In the genomic region with DNA sequence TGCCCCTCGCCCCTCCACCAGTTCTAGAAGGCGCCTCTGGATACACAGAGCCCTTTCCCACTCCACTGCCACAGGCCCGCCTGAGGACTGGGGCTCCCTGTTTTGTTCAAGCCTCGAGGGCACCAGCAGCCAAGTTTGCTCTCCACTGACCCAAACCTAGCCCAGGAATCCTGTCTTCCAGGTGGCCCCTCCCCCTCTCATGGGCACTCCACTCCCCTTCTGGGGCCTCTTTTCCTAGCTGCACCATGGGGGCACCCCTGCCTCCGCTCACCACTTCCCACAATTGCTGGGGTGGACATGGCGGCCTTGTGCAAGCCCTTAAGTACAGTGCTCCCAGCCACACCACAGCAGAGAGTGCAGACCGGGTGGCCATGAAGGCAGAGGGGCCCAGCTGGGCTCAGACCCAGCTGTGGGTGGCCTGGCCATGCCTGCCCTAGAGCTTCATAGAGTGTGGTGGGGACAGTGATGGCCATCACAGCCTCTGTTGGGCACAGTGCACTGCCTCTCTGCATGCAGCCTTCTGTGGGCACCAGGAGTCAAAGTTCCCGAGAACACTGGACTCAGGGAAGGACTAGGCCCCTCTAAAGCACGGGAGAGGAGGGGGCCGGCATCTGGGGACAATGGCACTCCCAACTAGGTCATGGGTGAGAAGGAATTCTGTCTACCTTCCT, we compare ENCODE assay signal across 2 cellular contexts.
TF ChIP-seq lines count a peak whose summit lies in the region.

No MANE protein-coding gene starts in this region.

TF ChIP-seq in K562, 482 proteins besides CTCF, POLR2A, EP300 and RAD21:
- TF ChIP-seq ETV1 (tag; conservative IDR thresholded peaks at IDR 0.05; ENCODE audit: low read depth) (no peak), ZNF384 (IDR thresholded peaks at IDR 0.05; ENCODE audit: low read depth, low read length) (no peak), ZFX (CRISPR knock-in tag; IDR thresholded peaks at IDR 0.05) (0 out of 2 replicates have a peak, but pooled peaks have one; percentile 11)
- TF ChIP-seq, protein P1, sequence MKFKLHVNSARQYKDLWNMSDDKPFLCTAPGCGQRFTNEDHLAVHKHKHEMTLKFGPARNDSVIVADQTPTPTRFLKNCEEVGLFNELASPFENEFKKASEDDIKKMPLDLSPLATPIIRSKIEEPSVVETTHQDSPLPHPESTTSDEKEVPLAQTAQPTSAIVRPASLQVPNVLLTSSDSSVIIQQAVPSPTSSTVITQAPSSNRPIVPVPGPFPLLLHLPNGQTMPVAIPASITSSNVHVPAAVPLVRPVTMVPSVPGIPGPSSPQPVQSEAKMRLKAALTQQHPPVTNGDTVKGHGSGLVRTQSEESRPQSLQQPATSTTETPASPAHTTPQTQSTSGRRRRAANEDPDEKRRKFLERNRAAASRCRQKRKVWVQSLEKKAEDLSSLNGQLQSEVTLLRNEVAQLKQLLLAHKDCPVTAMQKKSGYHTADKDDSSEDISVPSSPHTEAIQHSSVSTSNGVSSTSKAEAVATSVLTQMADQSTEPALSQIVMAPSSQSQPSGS (CRISPR knock-in tag; IDR thresholded peaks at IDR 0.05) = no peak
TF ChIP-seq in K562: peak in this region for 1.

TF ChIP-seq in liver, 16 proteins besides CTCF, POLR2A, EP300 and RAD21:
- TF ChIP-seq TAF1 (conservative IDR thresholded peaks at IDR 0.05) (no peak), FOXA1 (IDR thresholded peaks at IDR 0.05) (no peak), ATF3 (IDR thresholded peaks at IDR 0.05) (no peak), YY1 (IDR thresholded peaks at IDR 0.05) (no peak), NR2F2 (IDR thresholded peaks at IDR 0.05) (no peak), HNF4G (IDR thresholded peaks at IDR 0.05) (no peak), RXRA (IDR thresholded peaks at IDR 0.05) (no peak), EGR1 (IDR thresholded peaks at IDR 0.05; ENCODE audit: low read depth in 2 of 2) (no peak), GABPA (IDR thresholded peaks at IDR 0.05 in 1 of 2, conservative IDR thresholded peaks at IDR 0.05 in 1 of 2) (no peak), HNF4A (conservative IDR thresholded peaks at IDR 0.05) (no peak), SP1 (IDR thresholded peaks at IDR 0.05) (no peak), FOXA2 (IDR thresholded peaks at IDR 0.05) (no peak), JUND (IDR thresholded peaks at IDR 0.05) (no peak)
- TF ChIP-seq, protein P2, sequence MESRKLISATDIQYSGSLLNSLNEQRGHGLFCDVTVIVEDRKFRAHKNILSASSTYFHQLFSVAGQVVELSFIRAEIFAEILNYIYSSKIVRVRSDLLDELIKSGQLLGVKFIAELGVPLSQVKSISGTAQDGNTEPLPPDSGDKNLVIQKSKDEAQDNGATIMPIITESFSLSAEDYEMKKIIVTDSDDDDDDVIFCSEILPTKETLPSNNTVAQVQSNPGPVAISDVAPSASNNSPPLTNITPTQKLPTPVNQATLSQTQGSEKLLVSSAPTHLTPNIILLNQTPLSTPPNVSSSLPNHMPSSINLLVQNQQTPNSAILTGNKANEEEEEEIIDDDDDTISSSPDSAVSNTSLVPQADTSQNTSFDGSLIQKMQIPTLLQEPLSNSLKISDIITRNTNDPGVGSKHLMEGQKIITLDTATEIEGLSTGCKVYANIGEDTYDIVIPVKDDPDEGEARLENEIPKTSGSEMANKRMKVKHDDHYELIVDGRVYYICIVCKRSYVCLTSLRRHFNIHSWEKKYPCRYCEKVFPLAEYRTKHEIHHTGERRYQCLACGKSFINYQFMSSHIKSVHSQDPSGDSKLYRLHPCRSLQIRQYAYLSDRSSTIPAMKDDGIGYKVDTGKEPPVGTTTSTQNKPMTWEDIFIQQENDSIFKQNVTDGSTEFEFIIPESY (IDR thresholded peaks at IDR 0.05) = no peak
- TF ChIP-seq, protein P3, sequence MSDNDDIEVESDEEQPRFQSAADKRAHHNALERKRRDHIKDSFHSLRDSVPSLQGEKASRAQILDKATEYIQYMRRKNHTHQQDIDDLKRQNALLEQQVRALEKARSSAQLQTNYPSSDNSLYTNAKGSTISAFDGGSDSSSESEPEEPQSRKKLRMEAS (IDR thresholded peaks at IDR 0.05) = no peak
- TF ChIP-seq, protein P4, sequence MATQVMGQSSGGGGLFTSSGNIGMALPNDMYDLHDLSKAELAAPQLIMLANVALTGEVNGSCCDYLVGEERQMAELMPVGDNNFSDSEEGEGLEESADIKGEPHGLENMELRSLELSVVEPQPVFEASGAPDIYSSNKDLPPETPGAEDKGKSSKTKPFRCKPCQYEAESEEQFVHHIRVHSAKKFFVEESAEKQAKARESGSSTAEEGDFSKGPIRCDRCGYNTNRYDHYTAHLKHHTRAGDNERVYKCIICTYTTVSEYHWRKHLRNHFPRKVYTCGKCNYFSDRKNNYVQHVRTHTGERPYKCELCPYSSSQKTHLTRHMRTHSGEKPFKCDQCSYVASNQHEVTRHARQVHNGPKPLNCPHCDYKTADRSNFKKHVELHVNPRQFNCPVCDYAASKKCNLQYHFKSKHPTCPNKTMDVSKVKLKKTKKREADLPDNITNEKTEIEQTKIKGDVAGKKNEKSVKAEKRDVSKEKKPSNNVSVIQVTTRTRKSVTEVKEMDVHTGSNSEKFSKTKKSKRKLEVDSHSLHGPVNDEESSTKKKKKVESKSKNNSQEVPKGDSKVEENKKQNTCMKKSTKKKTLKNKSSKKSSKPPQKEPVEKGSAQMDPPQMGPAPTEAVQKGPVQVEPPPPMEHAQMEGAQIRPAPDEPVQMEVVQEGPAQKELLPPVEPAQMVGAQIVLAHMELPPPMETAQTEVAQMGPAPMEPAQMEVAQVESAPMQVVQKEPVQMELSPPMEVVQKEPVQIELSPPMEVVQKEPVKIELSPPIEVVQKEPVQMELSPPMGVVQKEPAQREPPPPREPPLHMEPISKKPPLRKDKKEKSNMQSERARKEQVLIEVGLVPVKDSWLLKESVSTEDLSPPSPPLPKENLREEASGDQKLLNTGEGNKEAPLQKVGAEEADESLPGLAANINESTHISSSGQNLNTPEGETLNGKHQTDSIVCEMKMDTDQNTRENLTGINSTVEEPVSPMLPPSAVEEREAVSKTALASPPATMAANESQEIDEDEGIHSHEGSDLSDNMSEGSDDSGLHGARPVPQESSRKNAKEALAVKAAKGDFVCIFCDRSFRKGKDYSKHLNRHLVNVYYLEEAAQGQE (IDR thresholded peaks at IDR 0.05) = no peak
